ENCODE assay signal across 11 cellular contexts in genomic region chr2:66578067-66578852, GRCh38.
DNase-seq lines count a peak whose midpoint lies in the region; ATAC-seq, FAIRE-seq and TF ChIP-seq lines count a peak whose summit lies in the region.
"Had no signal": no experiment of that assay in that cellular context is flagged by ENCODE, and none has a peak within 500 bp of the region (broad histone marks: within the 10 kb centered on the region; RNA-seq: fewer than 3 reads in every experiment).

No MANE protein-coding gene starts in this region.

- no TSS peak for BruUV-seq in A673 (replicated peaks; lab: Mats Ljungman, UMichigan)

- no peaks in the 10 kb centered on the region for H3K9me3 ChIP-seq in A673 (ENCODE audit: low read depth, low read length, poor library complexity, severe bottlenecking)
- no peaks in the 10 kb centered on the region for H3K9me3 ChIP-seq in CD8-positive, alpha-beta T cell (ENCODE audit: low read length)

- no peaks in the 10 kb centered on the region for H3K36me3 ChIP-seq in A673 (ENCODE audit: insufficient read depth, low read length, poor library complexity, severe bottlenecking)
- H3K36me3 ChIP-seq in CD8-positive, alpha-beta T cell (ENCODE audit: insufficient read depth, low read length): no peaks in the 10 kb centered on the region

- CTCF ChIA-PET in A673 (lab: Charles Lee): no interaction called here
- CTCF ChIA-PET in CD8-positive, alpha-beta T cell (lab: Charles Lee): no interaction called here

- peak overlapping the region; percentile 97 for H3K4me3 Mint-ChIP-seq in neural crest cell
- H3K4me3 Mint-ChIP-seq in activated T-cell treated with anti-CD3 and anti-CD28 coated beads, Interleukin-2, amount 50 U/mL, for 4 hours: no peak overlapping the region
- H3K4me3 Mint-ChIP-seq in CD8-positive, alpha-beta T cell: no peak overlapping the region
- H3K4me3 Mint-ChIP-seq: B cell had no signal

- H3K4me3 ChIP-seq in A673 (ENCODE audit: low read depth, low read length, poor library complexity, severe bottlenecking): peak overlapping the region; percentile 65
- H3K4me3 ChIP-seq in epithelial cell of esophagus (ENCODE audit: low read length): peak overlapping the region; percentile 61
- H3K4me3 ChIP-seq in CD8-positive, alpha-beta T cell (ENCODE audit: low read depth, low read length): no peak overlapping the region

- TF ChIP-seq CTCF in A673 (conservative IDR thresholded peaks at IDR 0.05; ENCODE audit: low read depth, low read length) (no peak), epithelial cell of esophagus (IDR thresholded peaks at IDR 0.05; ENCODE audit: insufficient read depth, low read depth, low read length, missing control alignments) (no peak), neural crest cell (conservative IDR thresholded peaks at IDR 0.05) (no peak)
- no peak for TF ChIP-seq CTCF in CD8-positive, alpha-beta T cell (IDR thresholded peaks at IDR 0.05)

- H3K36me3 Mint-ChIP-seq in neural crest cell (ENCODE audit: low read depth): no peaks in the 10 kb centered on the region
- H3K36me3 Mint-ChIP-seq in activated T-cell treated with anti-CD3 and anti-CD28 coated beads, Interleukin-2, amount 50 U/mL, for 4 hours (ENCODE audit: insufficient read depth): no peaks in the 10 kb centered on the region
- H3K36me3 Mint-ChIP-seq in CD8-positive, alpha-beta T cell: no peaks in the 10 kb centered on the region

- H3K4me1 Mint-ChIP-seq in neural crest cell: peaks cover 59% of the 10 kb centered on the region
- peaks cover 8% of the 10 kb centered on the region for H3K4me1 Mint-ChIP-seq in activated T-cell treated with anti-CD3 and anti-CD28 coated beads, Interleukin-2, amount 50 U/mL, for 4 hours (ENCODE audit: low read depth)
- H3K4me1 Mint-ChIP-seq in CD8-positive, alpha-beta T cell (ENCODE audit: low read depth): peaks cover 14% of the 10 kb centered on the region

- peaks cover 63% of the 10 kb centered on the region for H3K4me1 ChIP-seq in A673 (ENCODE audit: insufficient read depth, low read length, poor library complexity, severe bottlenecking)
- peaks cover 5% of the 10 kb centered on the region for H3K4me1 ChIP-seq in CD8-positive, alpha-beta T cell (ENCODE audit: insufficient read depth, low read length)

- peak overlapping the region; percentile 92 for H3K27ac ChIP-seq in A673 (ENCODE audit: low read depth, low read length, poor library complexity, severe bottlenecking)
- H3K27ac ChIP-seq in CD8-positive, alpha-beta T cell (ENCODE audit: low read depth, low read length): no peak overlapping the region

- H3K9me3 Mint-ChIP-seq in neural crest cell: no peaks in the 10 kb centered on the region
- no peaks in the 10 kb centered on the region for H3K9me3 Mint-ChIP-seq in activated T-cell treated with anti-CD3 and anti-CD28 coated beads, Interleukin-2, amount 50 U/mL, for 4 hours
- H3K9me3 Mint-ChIP-seq in CD8-positive, alpha-beta T cell: peaks cover 3% of the 10 kb centered on the region

- POLR2A ChIA-PET in A673 (lab: Charles Lee; ENCODE audit: low non-redundant PET): no interaction called here
- POLR2A ChIA-PET in CD8-positive, alpha-beta T cell (lab: Charles Lee): no interaction called here

- intact Hi-C loops in A673 (cut with micrococcal nuclease; ENCODE audit: unreplicated experiment): loop anchor here (2.0 to 10.0 kb wide), 8 partner anchors 283 to 1074 kb away; partner anchors contain the start of gene ETAA1
- intact Hi-C loops in CD8-positive, alpha-beta T cell (cut with DNase I, micrococcal nuclease): no loop called here

- peak; percentile 78 for DNase-seq in A673 (ENCODE audit: low spot score)
- peak; percentile 76 for DNase-seq in NCI-H2227 treated with DMSO at 0.1 percent for 48 hours (lab: John Stamatoyannopoulos, UW)
- no peak for DNase-seq in epithelial cell of esophagus (ENCODE audit: low read depth)
- peak; percentile 45 for DNase-seq in neural crest cell (ENCODE audit: low read depth, low spot score)
- no peak for DNase-seq in kidney glomerular epithelial cell (lab: John Stamatoyannopoulos, UW)
- DNase-seq in GM12892 (ENCODE audit: insufficient read length): no peak
- DNase-seq in activated T-cell treated with anti-CD3 and anti-CD28 coated beads, Interleukin-2, amount 50 U/mL, for 4 hours: no peak
- DNase-seq in CD8-positive, alpha-beta T cell: no peak
- DNase-seq: head of caudate nucleus, SHP77 treated with DMSO at 0.1 percent for 48 hours had no signal

- no peak for ATAC-seq in activated T-cell treated with anti-CD3 and anti-CD28 coated beads, Interleukin-2, amount 50 U/mL, for 4 hours
- ATAC-seq in CD8-positive, alpha-beta T cell: no peak

- H3K27ac Mint-ChIP-seq in neural crest cell (ENCODE audit: unreplicated experiment): peak overlapping the region; percentile 94
- H3K27ac Mint-ChIP-seq in CD8-positive, alpha-beta T cell: no peak overlapping the region
- H3K27ac Mint-ChIP-seq: B cell had no signal

- peaks cover 54% of the 10 kb centered on the region for H3K27me3 Mint-ChIP-seq in neural crest cell (ENCODE audit: low read depth)
- H3K27me3 Mint-ChIP-seq in activated T-cell treated with anti-CD3 and anti-CD28 coated beads, Interleukin-2, amount 50 U/mL, for 4 hours (ENCODE audit: low read depth): peaks cover 51% of the 10 kb centered on the region
- H3K27me3 Mint-ChIP-seq in CD8-positive, alpha-beta T cell (ENCODE audit: low read depth): peaks cover 50% of the 10 kb centered on the region

- FAIRE-seq in GM12892 (lab: Jason Lieb, UNC): no peak

- no peaks in the 10 kb centered on the region for H3K27me3 ChIP-seq in A673 (replicated peaks; ENCODE audit: insufficient read depth, low read depth, low read length, poor library complexity)
- H3K27me3 ChIP-seq in CD8-positive, alpha-beta T cell (ENCODE audit: insufficient read depth, low read length): peaks cover 25% of the 10 kb centered on the region

- TF ChIP-seq POLR2A in GM12892 (IDR thresholded peaks at IDR 0.05; ENCODE audit: low read depth, low read length): no peak

Comparison
In these comparisons a context has a peak if more than half of its experiments do, and no peak if none do; other contexts are left out.
1. DNase-seq: peak in A673 (single experiment), NCI-H2227 treated with DMSO at 0.1 percent for 48 hours (single experiment) and neural crest cell (single experiment); none in epithelial cell of esophagus (single experiment), kidney glomerular epithelial cell (single experiment), GM12892 (single experiment), activated T-cell treated with anti-CD3 and anti-CD28 coated beads, Interleukin-2, amount 50 U/mL, for 4 hours (single experiment) and CD8-positive, alpha-beta T cell (0 of 7).